ENCODE assay signal across 8 cellular contexts in genomic region chr4:133148690-133149363, GRCh38. TPM values are rescaled to one million over a fixed set of nuclear protein-coding genes. Genes with fewer than 3 reads are reported as not detected.
DNase-seq lines count a peak whose midpoint lies in the region; ATAC-seq and TF ChIP-seq lines count a peak whose summit lies in the region.

TSS of gene PCDH10 (plus strand) at chr4:133149294. CDS start at chr4:133150141, 847 bp downstream.

- H3K27ac Mint-ChIP-seq in dendritic cell treated with granulocyte-macrophage colony-stimulating factor and Interleukin-4, amounts not matched to agents 40 ng/mL and 50 ng/mL, for 4 days: no peak within 1 kb of the TSS

- H3K36me3 ChIP-seq in HUES48 (ENCODE audit: control insufficient read depth, insufficient read depth, low read length) (no peaks in the 10 kb centered on the region), SK-N-SH (replicated peaks in 1 of 2; ENCODE audit: control insufficient read depth in 1 of 2, insufficient read depth in 2 of 2, low read length in 1 of 2) (no peaks in the 10 kb centered on the region), spleen (no peaks in the 10 kb centered on the region)

- peak in 1 of 3 donors; percentile 21 for TF ChIP-seq POLR2A in spleen (IDR thresholded peaks at IDR 0.05)

- H3K4me3 Mint-ChIP-seq in dendritic cell treated with granulocyte-macrophage colony-stimulating factor and Interleukin-4, amounts not matched to agents 40 ng/mL and 50 ng/mL, for 4 days: peak within 1 kb of the TSS; percentile 57

- CTCF ChIA-PET in SK-N-SH (lab: Yijun Ruan, JAX): interaction anchor here (3.7 kb wide), 1 partner anchor 10 kb away, joined by 44 read pairs; no protein-coding TSS in a partner anchor

- H3K79me2 ChIP-seq in SK-N-SH (ENCODE audit: insufficient read depth): no peaks in the 10 kb centered on the region

- H3K36me3 Mint-ChIP-seq in dendritic cell treated with granulocyte-macrophage colony-stimulating factor and Interleukin-4, amounts not matched to agents 40 ng/mL and 50 ng/mL, for 4 days (ENCODE audit: low read depth): no peaks in the 10 kb centered on the region

- H3K9ac ChIP-seq in HUES48 (ENCODE audit: low read depth, low read length) (no peak within 1 kb of the TSS), SK-N-SH (no peak within 1 kb of the TSS)

- TF ChIP-seq CTCF in AG10803 (conservative IDR thresholded peaks at IDR 0.05; ENCODE audit: low read length) (no peak), SK-N-SH (IDR thresholded peaks at IDR 0.05) (no peak), spleen (IDR thresholded peaks at IDR 0.05 in 8 of 11, conservative IDR thresholded peaks at IDR 0.05 in 3 of 11) (no peak)

- no peak for TF ChIP-seq RAD21 in SK-N-SH (IDR thresholded peaks at IDR 0.05; ENCODE audit: low read length)

- peaks cover 45% of the 10 kb centered on the region for H3K4me1 ChIP-seq in HUES48 (ENCODE audit: control insufficient read depth, insufficient read depth, low read length)
- H3K4me1 ChIP-seq in SK-N-SH (ENCODE audit: control insufficient read depth in 1 of 2, insufficient read depth in 2 of 2, low read depth in 1 of 2, low read length in 1 of 2): peaks cover 0 to 18% of the 10 kb centered on the region in 2 experiments; a peak in 2 of 4 replicates
- peaks cover 12 to 72% (median 49%) of the 10 kb centered on the region in 6 donors for H3K4me1 ChIP-seq in spleen

- H3K9me3 Mint-ChIP-seq in dendritic cell treated with granulocyte-macrophage colony-stimulating factor and Interleukin-4, amounts not matched to agents 40 ng/mL and 50 ng/mL, for 4 days: no peaks in the 10 kb centered on the region

- peaks cover 91% of the 10 kb centered on the region for H3K27me3 Mint-ChIP-seq in dendritic cell treated with granulocyte-macrophage colony-stimulating factor and Interleukin-4, amounts not matched to agents 40 ng/mL and 50 ng/mL, for 4 days

- H3K27me3 ChIP-seq in HUES48 (ENCODE audit: control insufficient read depth, insufficient read depth, low read length) (peaks cover 88% of the 10 kb centered on the region), SK-N-SH (ENCODE audit: insufficient read depth) (peaks cover 74% of the 10 kb centered on the region), spleen (replicated peaks in 1 of 7) (peaks cover 13 to 94% (median 85%) of the 10 kb centered on the region in 7 donors)

- TF ChIP-seq EP300 in SK-N-SH (IDR thresholded peaks at IDR 0.05; ENCODE audit: borderline replicate concordance in 1 of 2, low read depth in 1 of 2, low read length in 1 of 2): no peak

- peaks cover 23% of the 10 kb centered on the region for H3K4me1 Mint-ChIP-seq in dendritic cell treated with granulocyte-macrophage colony-stimulating factor and Interleukin-4, amounts not matched to agents 40 ng/mL and 50 ng/mL, for 4 days (ENCODE audit: low read depth)

- no peak within 1 kb of the TSS for H3K27ac ChIP-seq in HUES48 (ENCODE audit: low read depth, low read length)
- no peak within 1 kb of the TSS for H3K27ac ChIP-seq in SK-N-SH (ENCODE audit: low read depth in 2 of 2, low read length in 1 of 2)
- no peak within 1 kb of the TSS for H3K27ac ChIP-seq in spleen

- H3K4me3 ChIP-seq in AG10803 (ENCODE audit: low read length): peak within 1 kb of the TSS; percentile 47
- H3K4me3 ChIP-seq in HUES48 (ENCODE audit: low read depth, low read length): peak within 1 kb of the TSS; percentile 69
- peak within 1 kb of the TSS; percentile 47 to 59 for H3K4me3 ChIP-seq in SK-N-SH (ENCODE audit: low read depth in 2 of 2, low read length in 1 of 2)
- H3K4me3 ChIP-seq in spleen: peak within 1 kb of the TSS; percentile 23 to 67 (median 29)

- peaks cover 5% of the 10 kb centered on the region for H3F3A ChIP-seq in SK-N-SH (replicated peaks; ENCODE audit: insufficient read depth)

- peak within 1 kb of the TSS; percentile 71; the same call in 1 of the 2 replicates for H2AFZ ChIP-seq in SK-N-SH (ENCODE audit: low read depth)

- H3K4me2 ChIP-seq in SK-N-SH: peak within 1 kb of the TSS; percentile 82

- no peaks in the 10 kb centered on the region for H3K9me2 ChIP-seq in SK-N-SH

- intact Hi-C loops in dendritic cell treated with granulocyte-macrophage colony-stimulating factor and Interleukin-4, amounts not matched to agents 40 ng/mL and 50 ng/mL, for 4 days (cut with micrococcal nuclease): no loop called here
- intact Hi-C loops in spleen (cut with DNase I; ENCODE audit: low total_unique reads): no loop called here

- DNase-seq in AG10803 (ENCODE audit: low read depth) (peak; percentile 80), SK-N-SH (peak; percentile 95), kidney tubule cell (ENCODE audit: low spot score) (peak; percentile 86), spleen (peak; percentile 80), SIG-M5 treated with dmso at 0.1 percent for 504 hours (lab: John Stamatoyannopoulos, UW; ENCODE audit: unreplicated experiment) (no peak)

- no peaks in the 10 kb centered on the region for H4K20me1 ChIP-seq in SK-N-SH (ENCODE audit: insufficient read depth)

- POLR2A ChIA-PET in SK-N-SH (lab: Yijun Ruan, JAX): no interaction called here

- ATAC-seq in GM19324 (IDR thresholded peaks at IDR 0.05; ENCODE audit: low FRiP score, unreplicated experiment): peak; percentile 64

- H3K9me3 ChIP-seq in HUES48 (ENCODE audit: control insufficient read depth, insufficient read depth, low read length) (no peaks in the 10 kb centered on the region), SK-N-SH (no peaks in the 10 kb centered on the region), spleen (no peaks in the 10 kb centered on the region)

- WGBS in SK-N-SH (ENCODE audit: low lambda C conversion rate): under 1% methylated on average over 37 of the region's 38 CpGs
- WGBS in spleen, 5 donors: 2 to 4% (median 2%) methylated on average over 38 of the region's 38 CpGs

TF ChIP-seq in SK-N-SH, 30 proteins besides CTCF, POLR2A, EP300 and RAD21:
- peak; percentile 46 for TF ChIP-seq MAX (IDR thresholded peaks at IDR 0.05; ENCODE audit: low read depth)
- peak; percentile 74 for TF ChIP-seq IRF3 (IDR thresholded peaks at IDR 0.05; ENCODE audit: low read depth, low read length)
- 0 out of 2 replicates have a peak, but pooled peaks have one; percentile 21 for TF ChIP-seq ZBTB33 (IDR thresholded peaks at IDR 0.05; ENCODE audit: borderline replicate concordance, low read depth)
- TF ChIP-seq CHD2 (IDR thresholded peaks at IDR 0.05; ENCODE audit: low read length, partially characterized antibody): peak; percentile 68
- no peak for TF ChIP-seq FOSL2 (IDR thresholded peaks at IDR 0.05; ENCODE audit: borderline replicate concordance, low read depth)
- peak; percentile 33; the same call in 1 of the 2 replicates for TF ChIP-seq NRF1 (IDR thresholded peaks at IDR 0.05; ENCODE audit: low read depth, low read length)
- peak; percentile 93 for TF ChIP-seq TAF1 (IDR thresholded peaks at IDR 0.05; ENCODE audit: borderline replicate concordance, low read depth, low read length)
- peak; percentile 99 for TF ChIP-seq PBX3 (IDR thresholded peaks at IDR 0.05)
- TF ChIP-seq MEF2A (IDR thresholded peaks at IDR 0.05; ENCODE audit: borderline replicate concordance, low read depth): no peak
- peak; percentile 59 for TF ChIP-seq POLR2AphosphoS5 (IDR thresholded peaks at IDR 0.05; ENCODE audit: low read depth, low read length)
- TF ChIP-seq GATA2 (CRISPR knock-in tag; IDR thresholded peaks at IDR 0.05): no peak

RNA-seq across cellular contexts. Expression of gene PCDH10, which starts in this region (rescaled TPM):
- polyA plus RNA-seq in SK-N-SH (2012; rRNA removed): 0.02 and 0.05 TPM in 2 replicates
- 0.03 and 0.04 TPM in 2 replicates for polyA plus RNA-seq in SK-N-SH (2012; cell fraction: cytosol; rRNA removed)
- polyA plus RNA-seq in SK-N-SH (2012; cell fraction: nucleus; rRNA removed): 0.07 and 0.10 TPM in 2 replicates
- total RNA-seq in spleen: under 1 TPM in 5 of 7 donors, not detected in 2; 0.05 to 0.13 (median 0.06) TPM
- polyA plus RNA-seq in spleen: under 1 TPM in 2 of 3 donors, not detected in 1; under 0.01 to 0.19 TPM

Comparison
In these comparisons a context has a peak if more than half of its experiments do, and no peak if none do; other contexts are left out.
1. Peak in DNase-seq, H3K4me3 ChIP-seq and H3K4me2 ChIP-seq in SK-N-SH; RNA of the gene not detected or under 1 TPM.
2. Peak in DNase-seq and H3K4me3 ChIP-seq in spleen; RNA of the gene not detected or under 1 TPM.